In genomic region chr7:86598311-86598710, GRCh38 we compare ENCODE assay signal across 13 cellular contexts. TPM values are rescaled to one million over a fixed set of nuclear protein-coding genes. Genes with fewer than 3 reads are reported as not detected.
DNase-seq lines count a peak whose midpoint lies in the region; ATAC-seq and TF ChIP-seq lines count a peak whose summit lies in the region.
"Had no signal": no experiment of that assay in that cellular context is flagged by ENCODE, and none has a peak within 500 bp of the region (broad histone marks: within the 10 kb centered on the region; RNA-seq: fewer than 3 reads in every experiment).

No MANE protein-coding gene starts in this region.

- no peak for TF ChIP-seq POLR2A in vagina (IDR thresholded peaks at IDR 0.05)

- no TSS peak for BruUV-seq in Caco-2 (replicated peaks; lab: Mats Ljungman, UMichigan)

- H3K36me3 Mint-ChIP-seq in Caco-2 (ENCODE audit: insufficient read depth, unreplicated experiment), result no peaks in the 10 kb centered on the region

- TF ChIP-seq CTCF in Caco-2 (IDR thresholded peaks at IDR 0.05; ENCODE audit: insufficient read depth in 1 of 2, low read depth in 1 of 2, low read length in 1 of 2, severe bottlenecking in 1 of 2, unreplicated experiment in 1 of 2) (peak; percentile 34 to 37), GM20000 (IDR thresholded peaks at IDR 0.05; ENCODE audit: extremely low read depth, missing control alignments) (no peak), vagina (IDR thresholded peaks at IDR 0.05) (no peak)

- H3K27me3 Mint-ChIP-seq in Caco-2 (ENCODE audit: insufficient read depth, unreplicated experiment), result peaks cover 6% of the 10 kb centered on the region

- no peaks in the 10 kb centered on the region for H3K9me3 Mint-ChIP-seq in Caco-2 (ENCODE audit: unreplicated experiment)

- no peak for ATAC-seq in HG03095 (IDR thresholded peaks at IDR 0.05; ENCODE audit: unreplicated experiment)

- H3K4me1 ChIP-seq in Caco-2, result no peaks in the 10 kb centered on the region
- H3K4me1 ChIP-seq in vagina, result no peaks in the 10 kb centered on the region

- H3K27ac ChIP-seq in vagina, result no peak overlapping the region
- H3K27ac ChIP-seq: epithelial cell of prostate had no signal

- H3K4me3 ChIP-seq in Caco-2 (ENCODE audit: low read depth, low read length) (no peak overlapping the region), vagina (no peak overlapping the region)

- POLR2A ChIA-PET in Caco-2 (lab: Charles Lee), result no interaction called here

- H3K27me3 ChIP-seq in Caco-2 (replicated peaks; ENCODE audit: control insufficient read depth, insufficient read depth, low read length) (no peaks in the 10 kb centered on the region), vagina (no peaks in the 10 kb centered on the region)

- no peaks in the 10 kb centered on the region for H3K36me3 ChIP-seq in Caco-2 (ENCODE audit: control insufficient read depth, insufficient read depth, low read length)
- no peaks in the 10 kb centered on the region for H3K36me3 ChIP-seq in vagina

- H3K9me3 ChIP-seq in Caco-2 (no peaks in the 10 kb centered on the region), vagina (no peaks in the 10 kb centered on the region)

- no peak overlapping the region for H3K27ac Mint-ChIP-seq in Caco-2 (ENCODE audit: unreplicated experiment)

- intact Hi-C loops in Caco-2 (cut with micrococcal nuclease; ENCODE audit: unreplicated experiment) (loop anchor here (1.0 kb wide), 1 partner anchor 307 kb away; no protein-coding TSS in a partner anchor), vagina (cut with DNase I) (no loop called here)

- no peaks in the 10 kb centered on the region for H3K4me1 Mint-ChIP-seq in Caco-2 (ENCODE audit: low read depth, unreplicated experiment)

- DNase-seq in Caco-2 (peak; percentile 52 to 53), GM20000 (ENCODE audit: low spot score) (peak; percentile 10), NCI-H82 treated with DMSO at 0.1 percent for 48 hours (lab: John Stamatoyannopoulos, UW; ENCODE audit: unreplicated experiment) (peak; percentile 8), iPS DF 4.7 (ENCODE audit: extremely low read depth, low spot score) (peak; percentile 49), vagina (ENCODE audit: extremely low spot score in 2 of 2) (no peak), NCI-H2196 (lab: John Stamatoyannopoulos, UW; ENCODE audit: unreplicated experiment) (no peak), germinal center (ENCODE audit: low spot score) (no peak)
- DNase-seq: HCEC 1CT; stimulated activated CD4-positive, alpha-beta T cell treated with anti-CD3 and anti-CD28 coated beads, Interleukin-2, amount 100 ng/mL, for 24 hours had no signal

- CTCF ChIA-PET in Caco-2 (lab: Charles Lee), result interaction anchor here (0.7 to 1.5 kb wide), 3 partner anchors 13 to 307 kb away, joined by 3 to 22 read pairs (median 3); no protein-coding TSS in a partner anchor

- H3K4me3 Mint-ChIP-seq in Caco-2 (ENCODE audit: unreplicated experiment), result no peak overlapping the region

RNA-seq across cellular contexts. Expression of gene GRM3, which starts 45.4 kb away (rescaled TPM):
- total RNA-seq in Caco-2 (2022) (not detected in 2 replicates), vagina (not detected)
- total RNA-seq: activated CD8-positive, alpha-beta memory T cell treated with anti-CD3 and anti-CD28 coated beads for 36 hours; subcutaneous adipose tissue had no signal

Comparison
In these comparisons a context has a peak if more than half of its experiments do, and no peak if none do; other contexts are left out.
1. DNase-seq: peak in Caco-2 (2 of 2), GM20000 (single experiment), NCI-H82 treated with DMSO at 0.1 percent for 48 hours (single experiment) and iPS DF 4.7 (single experiment); none in vagina (0 of 2), NCI-H2196 (single experiment) and germinal center (single experiment).
2. CTCF ChIP-seq: peak in Caco-2 (2 of 2); none in GM20000 (single experiment) and vagina (0 of 3).